Comparison of ENCODE assay signal across 12 cellular contexts in genomic region chr16:28844226-28844885, GRCh38. TPM values are rescaled to one million over a fixed set of nuclear protein-coding genes. Genes with fewer than 3 reads are reported as not detected.
A peak's percentile ranks its signal among the peaks of the same experiment; 100 is the strongest.
DNase-seq lines count a peak whose midpoint lies in the region; ATAC-seq and TF ChIP-seq lines count a peak whose summit lies in the region.
"Had no signal": no experiment of that assay in that cellular context is flagged by ENCODE, and none has a peak within 500 bp of the region (broad histone marks: within the 10 kb centered on the region; RNA-seq: fewer than 3 reads in every experiment).

No MANE protein-coding gene starts in this region.

- H3K9me3 ChIP-seq in BLaER1 treated with 17β-estradiol and CSF1 and Interleukin-3, amounts not matched to agents 10 nM and 100 nM (replicated peaks in 1 of 11) = no peaks in the 10 kb centered on the region
- no peaks in the 10 kb centered on the region for H3K9me3 ChIP-seq in smooth muscle cell (replicated peaks; ENCODE audit: low read depth)

- POLR2A ChIA-PET in activated CD8-positive, alpha-beta T cell treated with anti-CD3 and anti-CD28 coated beads, Interleukin-2, amount 10 ng/mL, durations not matched to agents 7 days and 5 days (lab: Charles Lee) = interaction anchor here (1.0 to 5.0 kb wide), 5 partner anchors 10 to 22 kb away, joined by 3 to 59 read pairs (median 4); partner anchors contain the start of genes ATXN2L and SH2B1

- no peak for ATAC-seq in GM23338
- no peak for ATAC-seq in activated CD8-positive, alpha-beta T cell treated with anti-CD3 and anti-CD28 coated beads, Interleukin-2, amount 10 ng/mL, durations not matched to agents 7 days and 5 days
- ATAC-seq in GM19467 (IDR thresholded peaks at IDR 0.05; ENCODE audit: unreplicated experiment) = no peak
- ATAC-seq: left cardiac atrium had no signal

- no peaks in the 10 kb centered on the region for H3K27me3 ChIP-seq in BLaER1 treated with 17β-estradiol and CSF1 and Interleukin-3, amounts not matched to agents 10 nM and 100 nM
- H3K27me3 ChIP-seq in GM23338 (ENCODE audit: insufficient read depth) = no peaks in the 10 kb centered on the region
- H3K27me3 ChIP-seq in smooth muscle cell (ENCODE audit: low read depth) = no peaks in the 10 kb centered on the region

- peak overlapping the region in 9 of 10 experiments; percentile 86 to 99 (median 91); a peak in 15 of 20 replicates for H3K4me3 ChIP-seq in BLaER1 treated with 17β-estradiol and CSF1 and Interleukin-3, amounts not matched to agents 10 nM and 100 nM
- H3K4me3 ChIP-seq in GM23338 = no peak overlapping the region; the same call in 1 of the 2 replicates
- no peak overlapping the region for H3K4me3 ChIP-seq in smooth muscle cell

- H4K20me1 ChIP-seq in BLaER1 treated with 17β-estradiol and CSF1 and Interleukin-3, amounts not matched to agents 10 nM and 100 nM = peaks cover 0 to 65% (median 50%) of the 10 kb centered on the region in 11 experiments; a peak in 20 of 22 replicates
- H4K20me1 ChIP-seq in GM23338 (replicated peaks; ENCODE audit: insufficient read depth) = peaks cover 7% of the 10 kb centered on the region
- H4K20me1 ChIP-seq in smooth muscle cell (ENCODE audit: low read depth) = no peaks in the 10 kb centered on the region

- H3K9me3 Mint-ChIP-seq in GM23338 (no peaks in the 10 kb centered on the region), mesothelial cell of epicardium (no peaks in the 10 kb centered on the region)
- no peaks in the 10 kb centered on the region for H3K9me3 Mint-ChIP-seq in activated CD8-positive, alpha-beta T cell treated with anti-CD3 and anti-CD28 coated beads, Interleukin-2, amount 10 ng/mL, durations not matched to agents 7 days and 5 days (ENCODE audit: insufficient read depth)

- H3F3A ChIP-seq in GM23338 (replicated peaks; ENCODE audit: low read depth) (peaks cover 23% of the 10 kb centered on the region), smooth muscle cell (ENCODE audit: low read depth) (peaks cover 4% of the 10 kb centered on the region)

- no peak for DNase-seq in GM23338 (ENCODE audit: low spot score)
- no peak for DNase-seq in activated CD8-positive, alpha-beta T cell treated with anti-CD3 and anti-CD28 coated beads, Interleukin-2, amount 10 ng/mL, durations not matched to agents 7 days and 5 days
- DNase-seq in mesothelial cell of epicardium (ENCODE audit: low spot score in 2 of 2, unreplicated experiment in 2 of 2) = no peak
- no peak for DNase-seq in cerebellar cortex (ENCODE audit: low spot score)
- no peak for DNase-seq in NCI-H82 treated with DMSO at 0.1 percent for 48 hours (lab: John Stamatoyannopoulos, UW; ENCODE audit: unreplicated experiment)
- DNase-seq in smooth muscle cell (lab: John Stamatoyannopoulos, UW; ENCODE audit: unreplicated experiment) = no peak
- DNase-seq: activated gamma-delta T cell treated with Interleukin-2 at 50 U/mL for 16 hours; left cardiac atrium; stimulated activated naive CD4-positive, alpha-beta T cell treated with Interleukin-2 at 50 U/mL for 16 hours had no signal

- H3K4me2 ChIP-seq in BLaER1 treated with 17β-estradiol and CSF1 and Interleukin-3, amounts not matched to agents 10 nM and 100 nM = peak overlapping the region; percentile 83 to 98 (median 92)
- H3K4me2 ChIP-seq in GM23338 = no peak overlapping the region
- H3K4me2 ChIP-seq in smooth muscle cell = no peak overlapping the region

- H3K36me3 ChIP-seq in BLaER1 treated with 17β-estradiol and CSF1 and Interleukin-3, amounts not matched to agents 10 nM and 100 nM = peaks cover 39 to 57% (median 48%) of the 10 kb centered on the region in 11 experiments
- H3K36me3 ChIP-seq in GM23338 (ENCODE audit: insufficient read depth) (peaks cover 23% of the 10 kb centered on the region), smooth muscle cell (ENCODE audit: low read depth) (no peaks in the 10 kb centered on the region)

- TF ChIP-seq CTCF in GM23338 (conservative IDR thresholded peaks at IDR 0.05; ENCODE audit: low read depth in 2 of 2) (no peak), mesothelial cell of epicardium (IDR thresholded peaks at IDR 0.05; ENCODE audit: unreplicated experiment) (no peak), smooth muscle cell (IDR thresholded peaks at IDR 0.05; ENCODE audit: borderline replicate concordance, insufficient read depth, poor library complexity, severe bottlenecking) (no peak)

- H3K27me3 Mint-ChIP-seq in GM23338 (ENCODE audit: insufficient read depth, low read depth, poor library complexity) (peaks cover 15% of the 10 kb centered on the region), mesothelial cell of epicardium (ENCODE audit: low read depth) (no peaks in the 10 kb centered on the region)
- no peaks in the 10 kb centered on the region for H3K27me3 Mint-ChIP-seq in activated CD8-positive, alpha-beta T cell treated with anti-CD3 and anti-CD28 coated beads, Interleukin-2, amount 10 ng/mL, durations not matched to agents 7 days and 5 days (ENCODE audit: low read depth)

- WGBS in smooth muscle cell (ENCODE audit: low lambda C conversion rate) = 95% methylated on average over 19 of the region's 19 CpGs

- H3K79me2 ChIP-seq in GM23338 (replicated peaks; ENCODE audit: insufficient read depth) (peaks cover 15% of the 10 kb centered on the region), smooth muscle cell (ENCODE audit: low read depth) (peaks cover 32% of the 10 kb centered on the region)

- peaks cover 53% of the 10 kb centered on the region for H3K36me3 Mint-ChIP-seq in GM23338 (ENCODE audit: low read depth)
- peaks cover 49% of the 10 kb centered on the region for H3K36me3 Mint-ChIP-seq in activated CD8-positive, alpha-beta T cell treated with anti-CD3 and anti-CD28 coated beads, Interleukin-2, amount 10 ng/mL, durations not matched to agents 7 days and 5 days (ENCODE audit: low read depth)
- H3K36me3 Mint-ChIP-seq in mesothelial cell of epicardium = peaks cover 11% of the 10 kb centered on the region

- H3K4me3 Mint-ChIP-seq in GM23338 (peak overlapping the region; percentile 98), mesothelial cell of epicardium (peak overlapping the region; percentile 97)
- H3K4me3 Mint-ChIP-seq in activated CD8-positive, alpha-beta T cell treated with anti-CD3 and anti-CD28 coated beads, Interleukin-2, amount 10 ng/mL, durations not matched to agents 7 days and 5 days = peak overlapping the region; percentile 92

- H3K27ac Mint-ChIP-seq in GM23338 = no peak overlapping the region
- H3K27ac Mint-ChIP-seq in activated CD8-positive, alpha-beta T cell treated with anti-CD3 and anti-CD28 coated beads, Interleukin-2, amount 10 ng/mL, durations not matched to agents 7 days and 5 days = peak overlapping the region; percentile 94
- no peak overlapping the region for H3K27ac Mint-ChIP-seq in mesothelial cell of epicardium

- H3K4me1 ChIP-seq in BLaER1 treated with 17β-estradiol and CSF1 and Interleukin-3, amounts not matched to agents 10 nM and 100 nM = peaks cover 28 to 56% (median 36%) of the 10 kb centered on the region in 10 experiments
- peaks cover 9% of the 10 kb centered on the region; the same call in 1 of the 2 replicates for H3K4me1 ChIP-seq in GM23338 (ENCODE audit: insufficient read depth)
- H3K4me1 ChIP-seq in smooth muscle cell (ENCODE audit: low read depth) = peaks cover 7% of the 10 kb centered on the region

- H2AFZ ChIP-seq in GM23338 (no peak overlapping the region), smooth muscle cell (ENCODE audit: low read depth) (no peak overlapping the region)

- H3K27ac ChIP-seq in BLaER1 treated with 17β-estradiol and CSF1 and Interleukin-3, amounts not matched to agents 10 nM and 100 nM = no peak overlapping the region
- no peak overlapping the region for H3K27ac ChIP-seq in GM23338 (ENCODE audit: low read depth)
- no peak overlapping the region for H3K27ac ChIP-seq in smooth muscle cell (ENCODE audit: low read depth)

- H3K4me1 Mint-ChIP-seq in GM23338 (peaks cover 10% of the 10 kb centered on the region; the same call in 2 of the 3 replicates), mesothelial cell of epicardium (peaks cover 23% of the 10 kb centered on the region)
- H3K4me1 Mint-ChIP-seq in activated CD8-positive, alpha-beta T cell treated with anti-CD3 and anti-CD28 coated beads, Interleukin-2, amount 10 ng/mL, durations not matched to agents 7 days and 5 days (ENCODE audit: low read depth) = peaks cover 27% of the 10 kb centered on the region

- peak overlapping the region in 10 of 11 experiments; percentile 88 to 97 (median 94); a peak in 17 of 22 replicates for H3K9ac ChIP-seq in BLaER1 treated with 17β-estradiol and CSF1 and Interleukin-3, amounts not matched to agents 10 nM and 100 nM
- H3K9ac ChIP-seq in smooth muscle cell (ENCODE audit: low read depth) = no peak overlapping the region

- CTCF ChIA-PET in activated CD8-positive, alpha-beta T cell treated with anti-CD3 and anti-CD28 coated beads, Interleukin-2, amount 10 ng/mL, durations not matched to agents 7 days and 5 days (lab: Charles Lee) = interaction anchor here (3.6 kb wide), 1 partner anchor 100 kb away, joined by 51 read pairs; no protein-coding TSS in a partner anchor

- H3K9me2 ChIP-seq in GM23338 (ENCODE audit: insufficient read depth) = no peaks in the 10 kb centered on the region

RNA-seq across cellular contexts. Expression of gene TUFM, which starts 1.8 kb away (rescaled TPM):
- total RNA-seq in GM23338 (2014; rRNA removed; shearing (Covaris generic)) = 162 and 192 TPM in 2 replicates
- polyA plus RNA-seq in GM23338 (2016; fragmentation: Nextera tagmentation; extraction: Ambion mirVana) (246 and 248 TPM in 2 replicates), smooth muscle cell (191 and 200 TPM in 2 replicates)
- 100 to 1,000 TPM; 150 to 153 TPM for total RNA-seq in activated CD8-positive, alpha-beta T cell treated with anti-CD3 and anti-CD28 coated beads, Interleukin-2, amount 10 ng/mL, durations not matched to agents 7 days and 5 days
- total RNA-seq in mesothelial cell of epicardium (122 to 134 TPM (median 127 TPM) in 3 replicates), smooth muscle cell (67.2 and 76.1 TPM in 2 replicates)

RNA-seq across cellular contexts. Expression of gene SH2B1, which starts 19.3 kb away (rescaled TPM):
- total RNA-seq in GM23338 (2014; rRNA removed; shearing (Covaris generic)) = 17.2 and 27.5 TPM in 2 replicates
- polyA plus RNA-seq in GM23338 (2016; fragmentation: Nextera tagmentation; extraction: Ambion mirVana) = 12.2 and 13.6 TPM in 2 replicates
- 10 to 100 TPM; 47.8 to 52.2 TPM for total RNA-seq in activated CD8-positive, alpha-beta T cell treated with anti-CD3 and anti-CD28 coated beads, Interleukin-2, amount 10 ng/mL, durations not matched to agents 7 days and 5 days
- total RNA-seq in mesothelial cell of epicardium = 73.9 to 78.5 TPM (median 76.8 TPM) in 3 replicates
- 11.4 and 17.3 TPM in 2 replicates for total RNA-seq in smooth muscle cell
- polyA plus RNA-seq in smooth muscle cell = 17.3 and 18.8 TPM in 2 replicates

RNA-seq across cellular contexts. Expression of gene ATXN2L, which starts 21.6 kb away (rescaled TPM):
- total RNA-seq in GM23338 (2014; rRNA removed; shearing (Covaris generic)) = 192 TPM in 2 replicates
- polyA plus RNA-seq in GM23338 (2016; fragmentation: Nextera tagmentation; extraction: Ambion mirVana) (132 and 134 TPM in 2 replicates), smooth muscle cell (93.3 and 108 TPM in 2 replicates)
- 100 to 1,000 TPM; 256 to 269 TPM for total RNA-seq in activated CD8-positive, alpha-beta T cell treated with anti-CD3 and anti-CD28 coated beads, Interleukin-2, amount 10 ng/mL, durations not matched to agents 7 days and 5 days
- total RNA-seq in mesothelial cell of epicardium (215 to 230 TPM (median 219 TPM) in 3 replicates), smooth muscle cell (81.2 and 89.3 TPM in 2 replicates)

RNA-seq across cellular contexts. Expression of gene ATP2A1, which starts 33.9 kb away (rescaled TPM):
- 0.08 and 0.73 TPM in 2 replicates for total RNA-seq in GM23338 (2014; rRNA removed; shearing (Covaris generic))
- 3.2 and 4.0 TPM in 2 replicates for polyA plus RNA-seq in GM23338 (2016; fragmentation: Nextera tagmentation; extraction: Ambion mirVana)
- 1 to 10 TPM; 1.8 to 2.1 TPM for total RNA-seq in activated CD8-positive, alpha-beta T cell treated with anti-CD3 and anti-CD28 coated beads, Interleukin-2, amount 10 ng/mL, durations not matched to agents 7 days and 5 days
- 2.9 to 3.6 TPM (median 3.0 TPM) in 3 replicates for total RNA-seq in mesothelial cell of epicardium
- 0.09 and 0.36 TPM in 2 replicates for total RNA-seq in smooth muscle cell
- 0.87 and 1.2 TPM in 2 replicates for polyA plus RNA-seq in smooth muscle cell
- total RNA-seq: frontal cortex had no signal

Comparison
In these comparisons a context has a peak if more than half of its experiments do, and no peak if none do; other contexts are left out.
1. H3K4me2 ChIP-seq: peak in BLaER1 treated with 17β-estradiol and CSF1 and Interleukin-3, amounts not matched to agents 10 nM and 100 nM (11 of 11); none in GM23338 (single experiment) and smooth muscle cell (single experiment).
2. H3K4me3 ChIP-seq: peak in BLaER1 treated with 17β-estradiol and CSF1 and Interleukin-3, amounts not matched to agents 10 nM and 100 nM (9 of 10); none in GM23338 (single experiment) and smooth muscle cell (single experiment).
3. Peak in every context shown above with its lines, with median percentiles within 50 percentile points of each other: H3K4me3 Mint-ChIP-seq.